Comparison of ENCODE assay signal across 29 cellular contexts in genomic region chr14:29317423-29317822, GRCh38.
DNase-seq lines count a peak whose midpoint lies in the region; ATAC-seq, FAIRE-seq and TF ChIP-seq lines count a peak whose summit lies in the region.
"Had no signal": no experiment of that assay in that cellular context is flagged by ENCODE, and none has a peak within 500 bp of the region (broad histone marks: within the 10 kb centered on the region; RNA-seq: fewer than 3 reads in every experiment).

No MANE protein-coding gene starts in this region.

- H2AFZ ChIP-seq in HepG2 (ENCODE audit: low read length): no peak overlapping the region

- no peak for TF ChIP-seq RAD21 in HepG2 (CRISPR knock-in tag; IDR thresholded peaks at IDR 0.05)

- H3K4me3 ChIP-seq in HepG2 (replicated peaks in 1 of 3; ENCODE audit: insufficient read depth in 1 of 3, low read depth in 2 of 3, low read length in 3 of 3) (no peak overlapping the region), right lobe of liver (no peak overlapping the region)
- H3K4me3 ChIP-seq: A549; BLaER1; BLaER1 treated with 17β-estradiol and CSF1 and Interleukin-3, amounts not matched to agents 10 nM and 100 nM had no signal

- no peak for TF ChIP-seq POLR2A in HepG2 (IDR thresholded peaks at IDR 0.05; ENCODE audit: insufficient read depth in 1 of 2, low read depth in 2 of 2, low read length in 2 of 2)
- no peak for TF ChIP-seq POLR2A in right lobe of liver (IDR thresholded peaks at IDR 0.05)

- POLR2A ChIA-PET in HepG2 (lab: Yijun Ruan, JAX): no interaction called here

- no peak for FAIRE-seq in HepG2 (lab: Jason Lieb, UNC)
- FAIRE-seq: A204.1, A549, D721Med had no signal

- H3K4me1 ChIP-seq in HepG2 (ENCODE audit: insufficient read depth, low read length) (no peaks in the 10 kb centered on the region), right lobe of liver (no peaks in the 10 kb centered on the region)
- H3K4me1 ChIP-seq: A549; BE2C; BLaER1; BLaER1 treated with 17β-estradiol and CSF1 and Interleukin-3, amounts not matched to agents 10 nM and 100 nM; Caco-2 had no signal

- H3K27ac ChIP-seq in HepG2 (ENCODE audit: extremely low read length, insufficient read depth, low read length) (no peak overlapping the region), right lobe of liver (no peak overlapping the region)
- H3K27ac ChIP-seq: 22Rv1; A549; BLaER1; BLaER1 treated with 17β-estradiol and CSF1 and Interleukin-3, amounts not matched to agents 10 nM and 100 nM; C4-2B had no signal

- no peaks in the 10 kb centered on the region for H4K20me1 ChIP-seq in HepG2 (ENCODE audit: insufficient read depth, low read length)
- H4K20me1 ChIP-seq: BLaER1; BLaER1 treated with 17β-estradiol and CSF1 and Interleukin-3, amounts not matched to agents 10 nM and 100 nM had no signal

- CTCF ChIA-PET in HepG2 (lab: Yijun Ruan, JAX; ENCODE audit: low intra/inter-chr PET ratio, low total read pairs): no interaction called here

- H3K27me3 ChIP-seq in HepG2 (ENCODE audit: control insufficient read depth in 1 of 2, insufficient read depth in 2 of 2, low read length in 2 of 2): no peaks in the 10 kb centered on the region
- H3K27me3 ChIP-seq in right lobe of liver: no peaks in the 10 kb centered on the region
- H3K27me3 ChIP-seq: BE2C; BLaER1; BLaER1 treated with 17β-estradiol and CSF1 and Interleukin-3, amounts not matched to agents 10 nM and 100 nM had no signal

- H3K9ac ChIP-seq in HepG2 (ENCODE audit: insufficient read depth, low read depth, low read length): no peak overlapping the region
- H3K9ac ChIP-seq: BLaER1; BLaER1 treated with 17β-estradiol and CSF1 and Interleukin-3, amounts not matched to agents 10 nM and 100 nM had no signal

- intact Hi-C loops in HepG2 (cut with micrococcal nuclease; ENCODE audit: unreplicated experiment) (no loop called here), right lobe of liver (cut with DNase I) (no loop called here)

- in situ Hi-C loops in HepG2 (cut with HindIII; ENCODE audit: extremely low pct_ligation_motif_present, low pct_unique_long_range_greater_than_20kb): no loop called here

- TF ChIP-seq EP300 in HepG2 (IDR thresholded peaks at IDR 0.05; ENCODE audit: low read depth in 2 of 2, low read length in 2 of 2) (no peak), HepG2 (CRISPR knock-in tag; IDR thresholded peaks at IDR 0.05; ENCODE audit: borderline replicate concordance) (no peak)

- H3K4me2 ChIP-seq in HepG2 (ENCODE audit: low read depth, low read length): no peak overlapping the region
- H3K4me2 ChIP-seq: A549; BLaER1; BLaER1 treated with 17β-estradiol and CSF1 and Interleukin-3, amounts not matched to agents 10 nM and 100 nM had no signal

- BruUV-seq in HepG2 (replicated peaks; lab: Mats Ljungman, UMichigan): no TSS peak

- H3K36me3 ChIP-seq in HepG2 (replicated peaks in 1 of 2; ENCODE audit: control insufficient read depth in 1 of 2, insufficient read depth in 2 of 2, low read length in 2 of 2): no peaks in the 10 kb centered on the region
- H3K36me3 ChIP-seq in right lobe of liver: no peaks in the 10 kb centered on the region
- H3K36me3 ChIP-seq: BE2C; BLaER1; BLaER1 treated with 17β-estradiol and CSF1 and Interleukin-3, amounts not matched to agents 10 nM and 100 nM had no signal

- H3K79me2 ChIP-seq in HepG2 (ENCODE audit: insufficient read depth, low read length): no peaks in the 10 kb centered on the region

- TF ChIP-seq CTCF in HepG2 (CRISPR knock-in tag; IDR thresholded peaks at IDR 0.05): no peak
- no peak for TF ChIP-seq CTCF in right lobe of liver (IDR thresholded peaks at IDR 0.05)

- H3K9me3 ChIP-seq in HepG2 (ENCODE audit: low read length): peaks cover 95% of the 10 kb centered on the region
- no peaks in the 10 kb centered on the region for H3K9me3 ChIP-seq in right lobe of liver
- H3K9me3 ChIP-seq: A549; BLaER1; BLaER1 treated with 17β-estradiol and CSF1 and Interleukin-3, amounts not matched to agents 10 nM and 100 nM; Caco-2 had no signal

- 2% methylated on average over 1 of the region's 1 CpG for WGBS in HepG2 (ENCODE audit: low lambda C conversion rate)
- WGBS in right lobe of liver (ENCODE audit: insufficient coverage, low coverage, low lambda C conversion rate, missing lambda C conversion rate): 85% methylated on average over 1 of the region's 1 CpG

- DNase-seq in HepG2 (ENCODE audit: low spot score): no peak
- no peak for DNase-seq in right lobe of liver
- DNase-seq: 8988T; ACHN; AML-193; BE2C; C1 segment of cervical spinal cord; Caco-2; Calu3; CD4-positive, alpha-beta memory T cell; CD4-positive, alpha-beta T cell; CD4-positive, CD25-positive, alpha-beta regulatory T cell; CD8-positive, alpha-beta memory T cell; CD8-positive, alpha-beta T cell; COR-L47; DMS 273 treated with DMSO at 0.1 percent for 48 hours; DMS153; DMS53; DMS79; DMS79 treated with DMSO at 0.1 percent for 48 hours; DND-41; EL had no signal

- ATAC-seq in HepG2: no peak
- no peak for ATAC-seq in right lobe of liver
- ATAC-seq: A549; CD8-positive, alpha-beta T cell had no signal

TF ChIP-seq in HepG2, 621 proteins besides CTCF, POLR2A, EP300 and RAD21:
- TF ChIP-seq ZSCAN22 (CRISPR knock-in tag; IDR thresholded peaks at IDR 0.05) (no peak), KMT2B (CRISPR knock-in tag; IDR thresholded peaks at IDR 0.05) (no peak), ATF7 (IDR thresholded peaks at IDR 0.05) (peak; percentile 55; the same call in 1 of the 2 replicates), ATF7 (CRISPR knock-in tag; IDR thresholded peaks at IDR 0.05) (no peak), CREB1 (IDR thresholded peaks at IDR 0.05) (peak; percentile 64), CREB1 (CRISPR knock-in tag; IDR thresholded peaks at IDR 0.05) (no peak), ZKSCAN8 (CRISPR knock-in tag; IDR thresholded peaks at IDR 0.05; ENCODE audit: borderline replicate concordance) (no peak)
- TF ChIP-seq, protein P1, sequence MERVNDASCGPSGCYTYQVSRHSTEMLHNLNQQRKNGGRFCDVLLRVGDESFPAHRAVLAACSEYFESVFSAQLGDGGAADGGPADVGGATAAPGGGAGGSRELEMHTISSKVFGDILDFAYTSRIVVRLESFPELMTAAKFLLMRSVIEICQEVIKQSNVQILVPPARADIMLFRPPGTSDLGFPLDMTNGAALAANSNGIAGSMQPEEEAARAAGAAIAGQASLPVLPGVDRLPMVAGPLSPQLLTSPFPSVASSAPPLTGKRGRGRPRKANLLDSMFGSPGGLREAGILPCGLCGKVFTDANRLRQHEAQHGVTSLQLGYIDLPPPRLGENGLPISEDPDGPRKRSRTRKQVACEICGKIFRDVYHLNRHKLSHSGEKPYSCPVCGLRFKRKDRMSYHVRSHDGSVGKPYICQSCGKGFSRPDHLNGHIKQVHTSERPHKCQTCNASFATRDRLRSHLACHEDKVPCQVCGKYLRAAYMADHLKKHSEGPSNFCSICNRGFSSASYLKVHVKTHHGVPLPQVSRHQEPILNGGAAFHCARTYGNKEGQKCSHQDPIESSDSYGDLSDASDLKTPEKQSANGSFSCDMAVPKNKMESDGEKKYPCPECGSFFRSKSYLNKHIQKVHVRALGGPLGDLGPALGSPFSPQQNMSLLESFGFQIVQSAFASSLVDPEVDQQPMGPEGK (CRISPR knock-in tag; IDR thresholded peaks at IDR 0.05): no peak
